In the genomic region with DNA sequence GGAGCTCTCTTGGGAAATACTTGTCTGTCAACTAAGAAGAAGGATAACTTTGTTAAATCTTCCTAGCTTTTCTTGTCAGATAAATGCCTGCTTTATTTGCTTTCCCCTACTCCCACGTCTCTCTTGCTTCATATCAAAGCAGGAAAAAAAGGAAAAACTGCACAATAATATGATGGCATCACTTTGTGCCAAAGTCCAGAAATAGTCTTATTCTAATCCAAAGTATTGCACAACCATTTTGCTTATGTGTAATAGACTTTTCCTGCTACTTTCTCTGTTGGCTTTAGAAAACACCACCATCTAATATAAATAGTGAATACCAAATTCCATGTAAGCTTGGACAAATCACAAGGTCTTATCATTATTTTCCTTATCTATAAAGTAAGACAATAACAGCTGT, we compare ENCODE assay signal across 16 cellular contexts. TPM values are rescaled to one million over a fixed set of nuclear protein-coding genes. Genes with fewer than 3 reads are reported as not detected.
"Had no signal": no experiment of that assay in that cellular context is flagged by ENCODE, and none has a peak within 500 bp of the region (broad histone marks: within the 10 kb centered on the region; RNA-seq: fewer than 3 reads in every experiment).

No MANE protein-coding gene starts in this region.

RNA-seq across cellular contexts. Expression of a gene that starts 11.3 kb away (rescaled TPM):
- polyA plus RNA-seq: cardiac muscle cell had no signal

RNA-seq across cellular contexts. Expression of a gene that starts 36.2 kb away (rescaled TPM):
- total RNA-seq: activated naive CD4-positive, alpha-beta T cell treated with anti-CD3 and anti-CD28 coated beads for 36 hours; activated naive CD4-positive, alpha-beta T cell treated with anti-CD3 and anti-CD28 coated beads, Interleukin-2, amount 50 U/mL, for 72 hours; activated naive CD8-positive, alpha-beta T cell treated with anti-CD3 and anti-CD28 coated beads for 36 hours; activated naive CD8-positive, alpha-beta T cell treated with anti-CD3 and anti-CD28 coated beads, Interleukin-2, amount 10 ng/mL, durations not matched to agents 7 days and 5 days; activated T-cell treated with anti-CD3 and anti-CD28 coated beads, Interleukin-2, amount 50 U/mL, for 4 hours; activated T-cell treated with anti-CD3 and anti-CD28 coated beads, Interleukin-2, amount 50 U/mL, for 72 hours; activated T-helper 1 cell treated with anti-CD3 and anti-CD28 coated beads, Interleukin-12 subunit alpha, Interleukin-12 subunit beta, Interleukin-2, Interleukin-4 antibody, amounts not matched to agents 30 ng/mL and 10 ng/mL and 1 ng/mL, durations not matched to agents 14 hours and 24 hours and 36 hours; activated T-helper 17 cell treated with anti-CD3 and anti-CD28 coated beads, Interleukin-2, amount 50 U/mL, for 72 hours; activated T-helper 2 cell treated with anti-CD3 and anti-CD28 coated beads, Interferon-gamma antibody, Interleukin-2, Interleukin-4, amounts not matched to agents 10 μg/mL and 5 μg/mL and 100 μg/mL, durations not matched to agents 14 hours and 24 hours and 36 hours; aorta; ascending aorta; cardiac muscle cell; cardiac septum; cerebellum had no signal
- polyA plus RNA-seq: adipose tissue, adrenal gland, aorta, cardiac muscle cell had no signal
